Comparison of ENCODE assay signal across 1 cellular context in genomic region chr4:33060873-33061542, GRCh38.
TF ChIP-seq lines count a peak whose summit lies in the region.

No MANE protein-coding gene starts in this region.

TF ChIP-seq in H1, 55 proteins besides CTCF, POLR2A, EP300 and RAD21 (continued from another document):
- TF ChIP-seq USF2 (IDR thresholded peaks at IDR 0.05; ENCODE audit: low read length) (no peak), KDM5A (IDR thresholded peaks at IDR 0.05; ENCODE audit: low read length) (no peak), SP4 (IDR thresholded peaks at IDR 0.05; ENCODE audit: low read length) (no peak), SIX5 (IDR thresholded peaks at IDR 0.05; ENCODE audit: low read depth, low read length) (no peak), BACH1 (IDR thresholded peaks at IDR 0.05; ENCODE audit: low read length) (no peak), KDM4A (IDR thresholded peaks at IDR 0.05; ENCODE audit: low read depth, low read length, severe bottlenecking) (no peak), JUN (IDR thresholded peaks at IDR 0.05; ENCODE audit: low read depth, low read length) (no peak), RFX5 (IDR thresholded peaks at IDR 0.05; ENCODE audit: borderline replicate concordance, low read depth, low read length) (no peak), MAFK (IDR thresholded peaks at IDR 0.05; ENCODE audit: low read depth, low read length) (no peak), NANOG (IDR thresholded peaks at IDR 0.05; ENCODE audit: insufficient read depth, low read depth, low read length, poor library complexity, severe bottlenecking) (no peak)
